ENCODE assay signal across 9 cellular contexts in genomic region chr20:47359533-47360206, GRCh38. TPM values are rescaled to one million over a fixed set of nuclear protein-coding genes. Genes with fewer than 3 reads are reported as not detected.
DNase-seq lines count a peak whose midpoint lies in the region; ATAC-seq, FAIRE-seq and TF ChIP-seq lines count a peak whose summit lies in the region.
"Had no signal": no experiment of that assay in that cellular context is flagged by ENCODE, and none has a peak within 500 bp of the region (broad histone marks: within the 10 kb centered on the region; RNA-seq: fewer than 3 reads in every experiment).

No MANE protein-coding gene starts in this region.

- H3K27me3 Mint-ChIP-seq in activated CD4-positive, alpha-beta T cell treated with anti-CD3 and anti-CD28 coated beads, Interleukin-2, amount 10 ng/mL, durations not matched to agents 24 days and 14 days, result no peaks in the 10 kb centered on the region

- H3K36me3 ChIP-seq in adrenal gland (replicated peaks in 1 of 2), result no peaks in the 10 kb centered on the region
- H3K36me3 ChIP-seq in left lung, result no peaks in the 10 kb centered on the region
- no peaks in the 10 kb centered on the region for H3K36me3 ChIP-seq in testis (ENCODE audit: low read depth, missing control alignments)

- peaks cover 66 to 73% of the 10 kb centered on the region in 2 donors for H3K4me1 ChIP-seq in adrenal gland (replicated peaks in 1 of 2)
- peaks cover 66 to 84% of the 10 kb centered on the region in 2 donors for H3K4me1 ChIP-seq in left lung
- H3K4me1 ChIP-seq in testis, result peaks cover 71% of the 10 kb centered on the region

- 51 to 58% (median 54%) methylated on average over 7 of the region's 7 CpGs for WGBS in adrenal gland, 4 donors
- WGBS in testis, 2 donors, result 57% methylated on average over 7 of the region's 7 CpGs

- H3K4me3 ChIP-seq in adrenal gland (peak overlapping the region in 1 of 4 donors; percentile 2), left lung (no peak overlapping the region), testis (no peak overlapping the region)

- H3K4me3 Mint-ChIP-seq in activated CD4-positive, alpha-beta T cell treated with anti-CD3 and anti-CD28 coated beads, Interleukin-2, amount 10 ng/mL, durations not matched to agents 24 days and 14 days, result no peak overlapping the region

- peaks cover 35% of the 10 kb centered on the region for H3K4me1 Mint-ChIP-seq in activated CD4-positive, alpha-beta T cell treated with anti-CD3 and anti-CD28 coated beads, Interleukin-2, amount 10 ng/mL, durations not matched to agents 24 days and 14 days

- TF ChIP-seq POLR2A in adrenal gland (IDR thresholded peaks at IDR 0.05) (no peak), testis (IDR thresholded peaks at IDR 0.05) (no peak)

- no peaks in the 10 kb centered on the region for H3K9me3 Mint-ChIP-seq in activated CD4-positive, alpha-beta T cell treated with anti-CD3 and anti-CD28 coated beads, Interleukin-2, amount 10 ng/mL, durations not matched to agents 24 days and 14 days

- DNase-seq in activated CD4-positive, alpha-beta T cell treated with anti-CD3 and anti-CD28 coated beads, Interleukin-2, amount 10 ng/mL, durations not matched to agents 24 days and 14 days, result no peak
- no peak for DNase-seq in activated CD4-positive, alpha-beta T cell treated with anti-CD3 and anti-CD28 coated beads for 48 hours
- DNase-seq in adrenal gland (peak in 2 of 7 donors; percentile 41 to 47), left lung (no peak), testis (no peak), RCC 7860 (ENCODE audit: low spot score) (no peak), NCI-H2107 treated with DMSO at 0.1 percent for 48 hours (lab: John Stamatoyannopoulos, UW; ENCODE audit: unreplicated experiment) (no peak)

- no peaks in the 10 kb centered on the region for H3K9me3 ChIP-seq in adrenal gland (replicated peaks in 1 of 3)
- H3K9me3 ChIP-seq in left lung, result no peaks in the 10 kb centered on the region
- no peaks in the 10 kb centered on the region for H3K9me3 ChIP-seq in testis

- TF ChIP-seq CTCF in adrenal gland (IDR thresholded peaks at IDR 0.05), result no peak
- TF ChIP-seq CTCF in left lung (IDR thresholded peaks at IDR 0.05), result no peak
- no peak for TF ChIP-seq CTCF in testis (IDR thresholded peaks at IDR 0.05)

- ATAC-seq in left lung (no peak), esophagus mucosa (no peak)

- no peak for FAIRE-seq in RCC 7860 (lab: Jason Lieb, UNC)
- FAIRE-seq: H54 had no signal

- no peaks in the 10 kb centered on the region for H3K27me3 ChIP-seq in adrenal gland
- no peaks in the 10 kb centered on the region for H3K27me3 ChIP-seq in left lung
- no peaks in the 10 kb centered on the region for H3K27me3 ChIP-seq in testis

- H3K27ac ChIP-seq in adrenal gland (peak overlapping the region; percentile 95 to 99 (median 98)), left lung (peak overlapping the region; percentile 95 to 98), testis (peak overlapping the region; percentile 95 to 99)

- H3K36me3 Mint-ChIP-seq in activated CD4-positive, alpha-beta T cell treated with anti-CD3 and anti-CD28 coated beads, Interleukin-2, amount 10 ng/mL, durations not matched to agents 24 days and 14 days (ENCODE audit: low read depth), result peaks cover 7% of the 10 kb centered on the region

- intact Hi-C loops in activated CD4-positive, alpha-beta T cell treated with anti-CD3 and anti-CD28 coated beads, Interleukin-2, amount 10 ng/mL, durations not matched to agents 24 days and 14 days (cut with micrococcal nuclease), result loop anchor here (5.0 kb wide), 3 partner anchors 42 to 672 kb away; partner anchors contain the start of genes NCOA3 and TP53RK
- intact Hi-C loops in adrenal gland (cut with DNase I), result loop anchor here in 1 of 2 donors (5.0 kb wide), 2 partner anchors 42 to 82 kb away; no protein-coding TSS in a partner anchor
- intact Hi-C loops in left lung (cut with DNase I), result no loop called here
- intact Hi-C loops in testis (cut with DNase I; ENCODE audit: low total_unique reads), result loop anchor here (5.0 kb wide), 1 partner anchor 42 kb away; no protein-coding TSS in a partner anchor

- H3K27ac Mint-ChIP-seq in activated CD4-positive, alpha-beta T cell treated with anti-CD3 and anti-CD28 coated beads, Interleukin-2, amount 10 ng/mL, durations not matched to agents 24 days and 14 days, result peak overlapping the region; percentile 76

RNA-seq across cellular contexts. Expression of gene ZMYND8, which starts 3.2 kb away (rescaled TPM):
- 38.1 and 40.0 TPM in 2 replicates for total RNA-seq in activated CD4-positive, alpha-beta T cell treated with anti-CD3 and anti-CD28 coated beads, Interleukin-2, amount 10 ng/mL, durations not matched to agents 24 days and 14 days
- total RNA-seq in adrenal gland (100 to 1,000 TPM in 2 of 8 donors, 10 to 100 TPM in 6; 58.4 to 116 (median 70.5) TPM), left lung (10 to 100 TPM; 38.9 to 39.8 TPM), testis (100 to 1,000 TPM in 1 of 2 donors, 10 to 100 TPM in 1; 87.2 to 102 TPM), esophagus mucosa (27.4 TPM)
- polyA plus RNA-seq in adrenal gland (10 to 100 TPM; 37.0 to 83.9 (median 64.1) TPM), testis (ENCODE audit: insufficient read depth, low read depth, low replicate concordance) (30.4 TPM)

Comparison
In these comparisons a context has a peak if more than half of its experiments do, and no peak if none do; other contexts are left out.
1. intact Hi-C loops: an anchor here in activated CD4-positive, alpha-beta T cell treated with anti-CD3 and anti-CD28 coated beads, Interleukin-2, amount 10 ng/mL, durations not matched to agents 24 days and 14 days (5.0 kb wide) and testis (5.0 kb wide); none called in left lung.